In genomic region chr20:37902504-37903313, GRCh38 we compare ENCODE assay signal across 1 cellular context.
TF ChIP-seq lines count a peak whose summit lies in the region.

A gene with protein sequence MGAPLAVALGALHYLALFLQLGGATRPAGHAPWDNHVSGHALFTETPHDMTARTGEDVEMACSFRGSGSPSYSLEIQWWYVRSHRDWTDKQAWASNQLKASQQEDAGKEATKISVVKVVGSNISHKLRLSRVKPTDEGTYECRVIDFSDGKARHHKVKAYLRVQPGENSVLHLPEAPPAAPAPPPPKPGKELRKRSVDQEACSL (plus strand): TSS chr20:37903127. CDS start chr20:37903351, 224 bp downstream.

TF ChIP-seq in K562, 482 proteins besides CTCF, POLR2A, EP300 and RAD21 (continues in another document):
- TF ChIP-seq MITF (IDR thresholded peaks at IDR 0.05) (no peak), MAFF (IDR thresholded peaks at IDR 0.05; ENCODE audit: low read length) (no peak), NFE2 (IDR thresholded peaks at IDR 0.05; ENCODE audit: low read depth) (no peak), PURB (CRISPR knock-in tag; IDR thresholded peaks at IDR 0.05; ENCODE audit: low read depth) (no peak), DMBX1 (CRISPR knock-in tag; IDR thresholded peaks at IDR 0.05; ENCODE audit: borderline replicate concordance) (0 out of 2 replicates have a peak, but pooled peaks have one; percentile 8), FOXA1 (IDR thresholded peaks at IDR 0.05; ENCODE audit: borderline replicate concordance) (no peak), ZNF583 (CRISPR knock-in tag; IDR thresholded peaks at IDR 0.05) (no peak), STAT5B (CRISPR knock-in tag; IDR thresholded peaks at IDR 0.05) (no peak), PCBP1 (IDR thresholded peaks at IDR 0.05; ENCODE audit: low read depth, low read length, poor library complexity, severe bottlenecking) (peak; percentile 61), ZNF778 (CRISPR knock-in tag; IDR thresholded peaks at IDR 0.05) (no peak), NELFE (IDR thresholded peaks at IDR 0.05; ENCODE audit: insufficient read depth, insufficient read length) (no peak), MTF1 (CRISPR knock-in tag; IDR thresholded peaks at IDR 0.05; ENCODE audit: borderline replicate concordance) (no peak), PTBP1 (IDR thresholded peaks at IDR 0.05; ENCODE audit: low read depth, low read length) (peak; percentile 41; the same call in 1 of the 2 replicates), NFATC3 (IDR thresholded peaks at IDR 0.05) (no peak), PCBP2 (IDR thresholded peaks at IDR 0.05; ENCODE audit: low read depth, low read length, poor library complexity, severe bottlenecking) (peak; percentile 49), MTA2 (IDR thresholded peaks at IDR 0.05; ENCODE audit: low read depth) (no peak), ZNF445 (CRISPR knock-in tag; IDR thresholded peaks at IDR 0.05; ENCODE audit: low read depth) (no peak), MYNN (IDR thresholded peaks at IDR 0.05) (no peak), MYNN (CRISPR knock-in tag; IDR thresholded peaks at IDR 0.05) (no peak), SMARCC2 (IDR thresholded peaks at IDR 0.05; ENCODE audit: low read depth) (no peak), SRSF7 (optimal IDR thresholded peaks at IDR 0.05; ENCODE audit: low read depth, low read length) (no peak), HNRNPK (IDR thresholded peaks at IDR 0.05; ENCODE audit: low read depth, low read length, poor library complexity, severe bottlenecking) (peak; percentile 93), ELF4 (CRISPR knock-in tag; IDR thresholded peaks at IDR 0.05) (no peak), SETDB1 (IDR thresholded peaks at IDR 0.05; ENCODE audit: low read length) (no peak), TAF7 (tag; IDR thresholded peaks at IDR 0.05) (no peak), ZNF263 (CRISPR knock-in tag; IDR thresholded peaks at IDR 0.05; ENCODE audit: borderline replicate concordance) (peak; percentile 95), ZNF253 (CRISPR knock-in tag; conservative IDR thresholded peaks at IDR 0.05) (no peak), ZNF79 (CRISPR knock-in tag; IDR thresholded peaks at IDR 0.05; ENCODE audit: low read depth) (no peak), ZNF644 (tag; IDR thresholded peaks at IDR 0.05; ENCODE audit: low read depth) (no peak), ZNF41 (CRISPR knock-in tag; conservative IDR thresholded peaks at IDR 0.05) (no peak), ZBTB2 (IDR thresholded peaks at IDR 0.05) (no peak), HNRNPH1 (optimal IDR thresholded peaks at IDR 0.05; ENCODE audit: low read depth, low read length) (no peak), ZFP1 (CRISPR knock-in tag; IDR thresholded peaks at IDR 0.05) (no peak), GTF2A2 (tag; IDR thresholded peaks at IDR 0.05) (no peak), ATF4 (CRISPR knock-in tag; IDR thresholded peaks at IDR 0.05) (no peak), ZNF431 (CRISPR knock-in tag; IDR thresholded peaks at IDR 0.05) (no peak), ZNF77 (CRISPR knock-in tag; IDR thresholded peaks at IDR 0.05) (no peak), KDM1A (IDR thresholded peaks at IDR 0.05) (0 out of 4 replicates have a peak, but pooled peaks of 1 of the 2 experiments have one; percentile 2), NBN (IDR thresholded peaks at IDR 0.05; ENCODE audit: low read depth) (0 out of 2 replicates have a peak, but pooled peaks have one; percentile 4), ZNF436 (CRISPR knock-in tag; IDR thresholded peaks at IDR 0.05) (no peak), BCL6 (CRISPR knock-in tag; IDR thresholded peaks at IDR 0.05) (no peak), CBFA2T3 (IDR thresholded peaks at IDR 0.05) (no peak), ZNF133 (CRISPR knock-in tag; IDR thresholded peaks at IDR 0.05) (no peak)
- TF ChIP-seq, protein P1, sequence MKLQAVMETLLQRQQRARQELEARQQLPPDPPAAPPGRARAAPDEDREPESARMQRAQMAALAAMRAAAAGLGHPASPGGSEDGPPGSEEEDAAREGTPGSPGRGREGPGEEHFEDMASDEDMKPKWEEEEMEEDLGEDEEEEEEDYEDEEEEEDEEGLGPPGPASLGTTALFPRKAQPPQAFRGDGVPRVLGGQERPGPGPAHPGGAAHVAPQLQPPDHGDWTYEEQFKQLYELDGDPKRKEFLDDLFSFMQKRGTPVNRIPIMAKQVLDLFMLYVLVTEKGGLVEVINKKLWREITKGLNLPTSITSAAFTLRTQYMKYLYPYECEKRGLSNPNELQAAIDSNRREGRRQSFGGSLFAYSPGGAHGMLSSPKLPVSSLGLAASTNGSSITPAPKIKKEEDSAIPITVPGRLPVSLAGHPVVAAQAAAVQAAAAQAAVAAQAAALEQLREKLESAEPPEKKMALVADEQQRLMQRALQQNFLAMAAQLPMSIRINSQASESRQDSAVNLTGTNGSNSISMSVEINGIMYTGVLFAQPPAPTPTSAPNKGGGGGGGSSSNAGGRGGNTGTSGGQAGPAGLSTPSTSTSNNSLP (IDR thresholded peaks at IDR 0.05; ENCODE audit: borderline replicate concordance, low read depth, low read length) = no peak
- TF ChIP-seq, protein P2, sequence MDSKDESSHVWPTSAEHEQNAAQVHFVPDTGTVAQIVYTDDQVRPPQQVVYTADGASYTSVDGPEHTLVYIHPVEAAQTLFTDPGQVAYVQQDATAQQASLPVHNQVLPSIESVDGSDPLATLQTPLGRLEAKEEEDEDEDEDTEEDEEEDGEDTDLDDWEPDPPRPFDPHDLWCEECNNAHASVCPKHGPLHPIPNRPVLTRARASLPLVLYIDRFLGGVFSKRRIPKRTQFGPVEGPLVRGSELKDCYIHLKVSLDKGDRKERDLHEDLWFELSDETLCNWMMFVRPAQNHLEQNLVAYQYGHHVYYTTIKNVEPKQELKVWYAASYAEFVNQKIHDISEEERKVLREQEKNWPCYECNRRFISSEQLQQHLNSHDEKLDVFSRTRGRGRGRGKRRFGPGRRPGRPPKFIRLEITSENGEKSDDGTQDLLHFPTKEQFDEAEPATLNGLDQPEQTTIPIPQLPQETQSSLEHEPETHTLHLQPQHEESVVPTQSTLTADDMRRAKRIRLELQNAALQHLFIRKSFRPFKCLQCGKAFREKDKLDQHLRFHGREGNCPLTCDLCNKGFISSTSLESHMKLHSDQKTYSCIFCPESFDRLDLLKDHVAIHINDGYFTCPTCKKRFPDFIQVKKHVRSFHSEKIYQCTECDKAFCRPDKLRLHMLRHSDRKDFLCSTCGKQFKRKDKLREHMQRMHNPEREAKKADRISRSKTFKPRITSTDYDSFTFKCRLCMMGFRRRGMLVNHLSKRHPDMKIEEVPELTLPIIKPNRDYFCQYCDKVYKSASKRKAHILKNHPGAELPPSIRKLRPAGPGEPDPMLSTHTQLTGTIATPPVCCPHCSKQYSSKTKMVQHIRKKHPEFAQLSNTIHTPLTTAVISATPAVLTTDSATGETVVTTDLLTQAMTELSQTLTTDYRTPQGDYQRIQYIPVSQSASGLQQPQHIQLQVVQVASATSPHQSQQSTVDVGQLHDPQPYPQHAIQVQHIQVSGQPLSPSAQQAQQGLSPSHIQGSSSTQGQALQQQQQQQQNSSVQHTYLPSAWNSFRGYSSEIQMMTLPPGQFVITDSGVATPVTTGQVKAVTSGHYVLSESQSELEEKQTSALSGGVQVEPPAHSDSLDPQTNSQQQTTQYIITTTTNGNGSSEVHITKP (IDR thresholded peaks at IDR 0.05; ENCODE audit: partially characterized antibody) = no peak
- TF ChIP-seq, protein P3, sequence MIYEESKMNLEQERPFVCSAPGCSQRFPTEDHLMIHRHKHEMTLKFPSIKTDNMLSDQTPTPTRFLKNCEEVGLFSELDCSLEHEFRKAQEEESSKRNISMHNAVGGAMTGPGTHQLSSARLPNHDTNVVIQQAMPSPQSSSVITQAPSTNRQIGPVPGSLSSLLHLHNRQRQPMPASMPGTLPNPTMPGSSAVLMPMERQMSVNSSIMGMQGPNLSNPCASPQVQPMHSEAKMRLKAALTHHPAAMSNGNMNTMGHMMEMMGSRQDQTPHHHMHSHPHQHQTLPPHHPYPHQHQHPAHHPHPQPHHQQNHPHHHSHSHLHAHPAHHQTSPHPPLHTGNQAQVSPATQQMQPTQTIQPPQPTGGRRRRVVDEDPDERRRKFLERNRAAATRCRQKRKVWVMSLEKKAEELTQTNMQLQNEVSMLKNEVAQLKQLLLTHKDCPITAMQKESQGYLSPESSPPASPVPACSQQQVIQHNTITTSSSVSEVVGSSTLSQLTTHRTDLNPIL (CRISPR knock-in tag; IDR thresholded peaks at IDR 0.05) = no peak
